In the genomic region with DNA sequence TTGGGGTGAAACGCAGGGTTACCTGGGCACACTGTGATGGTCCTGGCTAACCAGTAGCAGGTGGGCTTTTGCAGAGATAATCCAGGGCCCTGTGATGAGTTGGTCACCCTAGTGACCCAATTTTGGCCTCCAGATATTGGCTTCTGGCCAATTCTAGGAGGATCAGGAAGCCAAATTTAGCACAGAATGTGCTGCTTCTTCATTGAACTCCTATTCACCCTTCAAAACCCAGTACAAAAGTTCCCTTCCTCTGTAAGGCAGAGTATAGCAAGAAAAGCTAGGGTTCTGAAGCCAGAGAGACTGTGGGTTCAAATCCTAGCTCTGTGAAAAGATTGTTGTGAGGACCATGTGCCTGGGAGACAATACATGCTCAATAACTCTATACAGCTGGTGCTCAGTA, we compare ENCODE assay signal across 19 cellular contexts.
DNase-seq lines count a peak whose midpoint lies in the region; ATAC-seq, FAIRE-seq and TF ChIP-seq lines count a peak whose summit lies in the region.
"Had no signal": no experiment of that assay in that cellular context is flagged by ENCODE, and none has a peak within 500 bp of the region (broad histone marks: within the 10 kb centered on the region; RNA-seq: fewer than 3 reads in every experiment).

No MANE protein-coding gene starts in this region.

- H3K79me2 ChIP-seq in HepG2 (ENCODE audit: insufficient read depth, low read length) (peaks cover 47% of the 10 kb centered on the region), OCI-LY7 (ENCODE audit: insufficient read depth, low read depth, low read length) (0 out of 2 replicates have a peak, but pooled peaks cover 7% of the 10 kb centered on the region)

- POLR2A ChIA-PET in HepG2 (lab: Yijun Ruan, JAX) (interaction anchor here (1.1 to 1.3 kb wide), 2 partner anchors 12 to 15 kb away, joined by 3 to 4 read pairs; no protein-coding TSS in a partner anchor), OCI-LY7 (lab: Charles Lee) (interaction anchor here (0.7 kb wide), 3 partner anchors 21 to 97 kb away, joined by 3 read pairs; no protein-coding TSS in a partner anchor)

- intact Hi-C loops in HepG2 (cut with micrococcal nuclease; ENCODE audit: unreplicated experiment) (no loop called here), esophagus muscularis mucosa (cut with DNase I) (no loop called here), psoas muscle (cut with DNase I) (no loop called here), OCI-LY7 (cut with micrococcal nuclease; ENCODE audit: unreplicated experiment) (no loop called here)

- TF ChIP-seq RAD21 in liver (IDR thresholded peaks at IDR 0.05) = no peak
- no peak for TF ChIP-seq RAD21 in HepG2 (CRISPR knock-in tag; IDR thresholded peaks at IDR 0.05)

- no peak overlapping the region for H2AFZ ChIP-seq in HepG2 (ENCODE audit: low read length)
- no peak overlapping the region for H2AFZ ChIP-seq in OCI-LY7 (ENCODE audit: low read length)

- TF ChIP-seq EP300 in HepG2 (IDR thresholded peaks at IDR 0.05; ENCODE audit: low read depth in 2 of 2, low read length in 2 of 2) (no peak), HepG2 (CRISPR knock-in tag; IDR thresholded peaks at IDR 0.05; ENCODE audit: borderline replicate concordance) (no peak), esophagus muscularis mucosa (IDR thresholded peaks at IDR 0.05) (no peak)

- peak overlapping the region; percentile 20 to 63 for H3K27ac ChIP-seq in liver (ENCODE audit: low read depth in 1 of 2, low read length in 2 of 2)
- no peak overlapping the region for H3K27ac ChIP-seq in HepG2 (ENCODE audit: extremely low read length, insufficient read depth, low read length)
- peak overlapping the region; percentile 66 to 82 (median 76) for H3K27ac ChIP-seq in esophagus muscularis mucosa (replicated peaks in 1 of 4)
- peak overlapping the region; percentile 16 for H3K27ac ChIP-seq in psoas muscle
- no peak overlapping the region for H3K27ac ChIP-seq in OCI-LY7 (ENCODE audit: low read depth, low read length, poor library complexity, severe bottlenecking)
- H3K27ac ChIP-seq: A549, Peyer's patch, SJSA1 had no signal

- no peak for FAIRE-seq in HepG2 (lab: Jason Lieb, UNC)
- FAIRE-seq: A549, GM12892, GM18507 had no signal

- ATAC-seq in HepG2 (no peak), psoas muscle (peak in 1 of 4 donors; percentile 6)
- ATAC-seq: A549 had no signal

- H3K9me2 ChIP-seq in OCI-LY7 (ENCODE audit: insufficient read depth, low read length) = no peaks in the 10 kb centered on the region

- no peaks in the 10 kb centered on the region for H3K27me3 ChIP-seq in liver (ENCODE audit: control insufficient read depth in 4 of 4, insufficient read depth in 4 of 4, low read length in 3 of 4)
- no peaks in the 10 kb centered on the region for H3K27me3 ChIP-seq in HepG2 (ENCODE audit: control insufficient read depth in 1 of 2, insufficient read depth in 2 of 2, low read length in 2 of 2)
- no peaks in the 10 kb centered on the region for H3K27me3 ChIP-seq in esophagus muscularis mucosa
- H3K27me3 ChIP-seq in psoas muscle (ENCODE audit: insufficient read depth in 3 of 3, low read length in 2 of 3) = no peaks in the 10 kb centered on the region
- H3K27me3 ChIP-seq: Peyer's patch, SJSA1 had no signal

- H3K9me3 ChIP-seq in liver (ENCODE audit: control insufficient read depth in 4 of 4, low read length in 3 of 4) (no peaks in the 10 kb centered on the region), HepG2 (ENCODE audit: low read length) (no peaks in the 10 kb centered on the region), esophagus muscularis mucosa (no peaks in the 10 kb centered on the region), psoas muscle (no peaks in the 10 kb centered on the region), OCI-LY7 (ENCODE audit: low read length) (no peaks in the 10 kb centered on the region)
- H3K9me3 ChIP-seq: A549, Peyer's patch had no signal

- H3K36me3 ChIP-seq in liver (ENCODE audit: control insufficient read depth in 4 of 4, insufficient read depth in 3 of 4, low read depth in 1 of 4, low read length in 3 of 4) = no peaks in the 10 kb centered on the region
- H3K36me3 ChIP-seq in HepG2 (replicated peaks in 1 of 2; ENCODE audit: control insufficient read depth in 1 of 2, insufficient read depth in 2 of 2, low read length in 2 of 2) = no peaks in the 10 kb centered on the region; a peak in 1 of 5 replicates
- peaks cover 0 to 6% (median 0%) of the 10 kb centered on the region in 4 donors for H3K36me3 ChIP-seq in esophagus muscularis mucosa
- H3K36me3 ChIP-seq in psoas muscle (ENCODE audit: insufficient read depth in 1 of 2, low read depth in 1 of 2) = peaks cover 0 to 3% of the 10 kb centered on the region in 2 donors
- H3K36me3 ChIP-seq in OCI-LY7 (ENCODE audit: insufficient read depth, low read length) = no peaks in the 10 kb centered on the region
- H3K36me3 ChIP-seq: Peyer's patch, SJSA1 had no signal

- H3K9ac ChIP-seq in liver (ENCODE audit: low read depth in 1 of 2, low read length in 2 of 2) (no peak overlapping the region), HepG2 (ENCODE audit: insufficient read depth, low read depth, low read length) (no peak overlapping the region)

- no peak overlapping the region for H3K4me2 ChIP-seq in HepG2 (ENCODE audit: low read depth, low read length)
- no peak overlapping the region for H3K4me2 ChIP-seq in OCI-LY7 (ENCODE audit: low read length)
- H3K4me2 ChIP-seq: A549 had no signal

- DNase-seq in HepG2 (ENCODE audit: low spot score) (no peak), esophagus muscularis mucosa (ENCODE audit: extremely low spot score) (no peak), psoas muscle (no peak), NCI-H524 (lab: John Stamatoyannopoulos, UW) (no peak), epidermal melanocyte (ENCODE audit: insufficient read length, low spot score) (no peak), OCI-LY7 (ENCODE audit: low spot score) (no peak)
- DNase-seq: CD8-positive, alpha-beta memory T cell; DMS53; EL; GOT3; Karpas-422; NCI-H1436 treated with DMSO at 0.1 percent for 48 hours; NCI-H2171; Peyer's patch had no signal

- no TSS peak for BruUV-seq in HepG2 (replicated peaks; lab: Mats Ljungman, UMichigan)
- BruUV-seq in OCI-LY7 (replicated peaks; lab: Mats Ljungman, UMichigan) = no TSS peak

- H3K4me1 ChIP-seq in liver (ENCODE audit: control insufficient read depth in 4 of 4, insufficient read depth in 4 of 4, low read length in 3 of 4) (peaks cover 3 to 23% (median 16%) of the 10 kb centered on the region in 4 donors), HepG2 (ENCODE audit: insufficient read depth, low read length) (peaks cover 55% of the 10 kb centered on the region), esophagus muscularis mucosa (peaks cover 48 to 68% (median 52%) of the 10 kb centered on the region in 4 donors), psoas muscle (peaks cover 37% of the 10 kb centered on the region), OCI-LY7 (ENCODE audit: insufficient read depth, low read length, poor library complexity, severe bottlenecking) (no peaks in the 10 kb centered on the region)
- H3K4me1 ChIP-seq: A549, SJSA1 had no signal

- TF ChIP-seq CTCF in liver (IDR thresholded peaks at IDR 0.05; ENCODE audit: low read depth, low read length, missing input control) = no peak
- no peak for TF ChIP-seq CTCF in HepG2 (CRISPR knock-in tag; IDR thresholded peaks at IDR 0.05)
- no peak for TF ChIP-seq CTCF in esophagus muscularis mucosa (IDR thresholded peaks at IDR 0.05)
- TF ChIP-seq CTCF in psoas muscle (IDR thresholded peaks at IDR 0.05) = no peak
- TF ChIP-seq CTCF in OCI-LY7 (conservative IDR thresholded peaks at IDR 0.05; ENCODE audit: low read length) = no peak

- CTCF ChIA-PET in HepG2 (lab: Yijun Ruan, JAX; ENCODE audit: low intra/inter-chr PET ratio, low total read pairs) = no interaction called here
- CTCF ChIA-PET in OCI-LY7 (lab: Charles Lee; ENCODE audit: unreplicated experiment) = no interaction called here

- no peak for TF ChIP-seq POLR2A in HepG2 (IDR thresholded peaks at IDR 0.05; ENCODE audit: insufficient read depth in 1 of 2, low read depth in 2 of 2, low read length in 2 of 2)
- no peak for TF ChIP-seq POLR2A in esophagus muscularis mucosa (IDR thresholded peaks at IDR 0.05; ENCODE audit: low read depth)

- 100% methylated on average over 1 of the region's 1 CpG for WGBS in liver
- 100% methylated on average over 1 of the region's 1 CpG for WGBS in HepG2 (ENCODE audit: low lambda C conversion rate)
- WGBS in esophagus muscularis mucosa = 100% methylated on average over 1 of the region's 1 CpG
- 100% methylated on average over 1 of the region's 1 CpG for WGBS in psoas muscle, 3 donors

- in situ Hi-C loops in HepG2 (cut with HindIII; ENCODE audit: extremely low pct_ligation_motif_present, low pct_unique_long_range_greater_than_20kb) = no loop called here

- H3K4me3 ChIP-seq in liver (ENCODE audit: low read depth in 1 of 3, low read length in 3 of 3) = no peak overlapping the region
- no peak overlapping the region for H3K4me3 ChIP-seq in HepG2 (replicated peaks in 1 of 3; ENCODE audit: insufficient read depth in 1 of 3, low read depth in 2 of 3, low read length in 3 of 3)
- no peak overlapping the region for H3K4me3 ChIP-seq in esophagus muscularis mucosa
- no peak overlapping the region for H3K4me3 ChIP-seq in psoas muscle
- no peak overlapping the region for H3K4me3 ChIP-seq in OCI-LY7 (ENCODE audit: low read depth, low read length, poor library complexity, severe bottlenecking)
- H3K4me3 ChIP-seq: A549, Peyer's patch, SJSA1 had no signal

- H4K20me1 ChIP-seq in HepG2 (ENCODE audit: insufficient read depth, low read length) (peaks cover 37% of the 10 kb centered on the region; the same call in 1 of the 2 replicates), OCI-LY7 (ENCODE audit: insufficient read depth, low read length) (no peaks in the 10 kb centered on the region)

TF ChIP-seq in liver, 16 proteins besides CTCF, POLR2A, EP300 and RAD21:
- TF ChIP-seq JUND (IDR thresholded peaks at IDR 0.05) = no peak
- TF ChIP-seq MAX (IDR thresholded peaks at IDR 0.05) = no peak

TF ChIP-seq in HepG2, 621 proteins besides CTCF, POLR2A, EP300 and RAD21 (continues in another document):
- TF ChIP-seq MNT (IDR thresholded peaks at IDR 0.05) = no peak
- TF ChIP-seq, protein P1, sequence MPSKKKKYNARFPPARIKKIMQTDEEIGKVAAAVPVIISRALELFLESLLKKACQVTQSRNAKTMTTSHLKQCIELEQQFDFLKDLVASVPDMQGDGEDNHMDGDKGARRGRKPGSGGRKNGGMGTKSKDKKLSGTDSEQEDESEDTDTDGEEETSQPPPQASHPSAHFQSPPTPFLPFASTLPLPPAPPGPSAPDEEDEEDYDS (CRISPR knock-in tag; IDR thresholded peaks at IDR 0.05) = no peak

Comparison
In these comparisons a context has a peak if more than half of its experiments do, and no peak if none do; other contexts are left out.
1. H3K27ac ChIP-seq: peak in liver (2 of 2), esophagus muscularis mucosa (4 of 4) and psoas muscle (single experiment); none in HepG2 (single experiment) and OCI-LY7 (single experiment).